In the genomic region with DNA sequence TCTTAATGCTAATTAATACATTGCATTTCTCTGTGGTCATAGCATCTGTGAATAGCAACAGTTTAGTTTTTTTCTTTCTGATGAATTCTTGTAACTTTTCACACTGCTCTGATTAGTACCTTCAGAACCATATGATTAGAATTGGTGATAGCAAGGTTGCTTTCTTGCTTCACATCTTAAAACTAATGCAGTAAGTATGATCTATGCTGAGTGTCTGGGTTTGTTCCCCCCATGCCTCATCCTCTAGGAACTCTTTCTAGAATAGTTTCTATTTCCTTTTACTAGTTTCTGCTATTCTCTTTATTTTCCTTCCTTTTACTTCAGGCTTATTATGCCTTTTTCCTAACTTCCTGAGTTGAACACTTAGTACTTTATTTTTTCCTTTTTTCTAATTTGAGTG, we compare ENCODE assay signal across 15 cellular contexts. TPM values are rescaled to one million over a fixed set of nuclear protein-coding genes. Genes with fewer than 3 reads are reported as not detected.
A peak's percentile ranks its signal among the peaks of the same experiment; 100 is the strongest.
DNase-seq lines count a peak whose midpoint lies in the region; ATAC-seq and TF ChIP-seq lines count a peak whose summit lies in the region.
"Had no signal": no experiment of that assay in that cellular context is flagged by ENCODE, and none has a peak within 500 bp of the region (broad histone marks: within the 10 kb centered on the region; RNA-seq: fewer than 3 reads in every experiment).

No MANE protein-coding gene starts in this region.

- H3K27ac Mint-ChIP-seq in T-helper 17 cell: peak overlapping the region; percentile 24
- peak overlapping the region; percentile 36 for H3K27ac Mint-ChIP-seq in stimulated activated effector memory CD8-positive, alpha-beta T cell treated with anti-CD3 and anti-CD28 coated beads, Interleukin-12 subunit alpha, Interleukin-12 subunit beta, amount 100 ng/mL, for 72 hours

- TF ChIP-seq CTCF in fibroblast of mammary gland (conservative IDR thresholded peaks at IDR 0.05; ENCODE audit: control insufficient read depth, insufficient read depth, low read depth, low read length) (no peak), right atrium auricular region (IDR thresholded peaks at IDR 0.05) (no peak)

- H3K27me3 Mint-ChIP-seq in T-helper 17 cell: no peaks in the 10 kb centered on the region

- peaks cover 16% of the 10 kb centered on the region for H3K36me3 Mint-ChIP-seq in T-helper 17 cell (ENCODE audit: low read depth)
- H3K36me3 Mint-ChIP-seq in stimulated activated effector memory CD8-positive, alpha-beta T cell treated with anti-CD3 and anti-CD28 coated beads, Interleukin-12 subunit alpha, Interleukin-12 subunit beta, amount 100 ng/mL, for 72 hours: peaks cover 60% of the 10 kb centered on the region

- H3K4me1 Mint-ChIP-seq in T-helper 17 cell: peaks cover 35% of the 10 kb centered on the region
- H3K4me1 Mint-ChIP-seq in stimulated activated effector memory CD8-positive, alpha-beta T cell treated with anti-CD3 and anti-CD28 coated beads, Interleukin-12 subunit alpha, Interleukin-12 subunit beta, amount 100 ng/mL, for 72 hours: peaks cover 44% of the 10 kb centered on the region

- ATAC-seq in T-helper 17 cell: no peak
- no peak for ATAC-seq in stimulated activated effector memory CD8-positive, alpha-beta T cell treated with anti-CD3 and anti-CD28 coated beads, Interleukin-12 subunit alpha, Interleukin-12 subunit beta, amount 100 ng/mL, for 72 hours
- no peak for ATAC-seq in GM19395 (IDR thresholded peaks at IDR 0.05; ENCODE audit: unreplicated experiment)
- ATAC-seq: Panc1 had no signal

- H3K9me3 ChIP-seq in T-helper 17 cell (ENCODE audit: control insufficient read depth, low read length, poor library complexity, severe bottlenecking): no peaks in the 10 kb centered on the region
- peaks cover 0 to 5% of the 10 kb centered on the region in 2 donors for H3K9me3 ChIP-seq in right atrium auricular region

- no peaks in the 10 kb centered on the region for H3K27me3 ChIP-seq in right atrium auricular region

- no peak overlapping the region for H3K27ac ChIP-seq in right atrium auricular region

- H3K9me3 Mint-ChIP-seq in stimulated activated effector memory CD8-positive, alpha-beta T cell treated with anti-CD3 and anti-CD28 coated beads, Interleukin-12 subunit alpha, Interleukin-12 subunit beta, amount 100 ng/mL, for 72 hours: no peaks in the 10 kb centered on the region

- H3K36me3 ChIP-seq in right atrium auricular region: no peaks in the 10 kb centered on the region

- DNase-seq in EL: peak; percentile 25
- no peak for DNase-seq in T-helper 17 cell
- peak; percentile 20 for DNase-seq in fibroblast of mammary gland (ENCODE audit: low read depth)
- no peak for DNase-seq in stimulated activated effector memory CD8-positive, alpha-beta T cell treated with anti-CD3 and anti-CD28 coated beads, Interleukin-12 subunit alpha, Interleukin-12 subunit beta, amount 100 ng/mL, for 72 hours (ENCODE audit: low spot score in 2 of 2)
- DNase-seq in right atrium auricular region (ENCODE audit: low spot score): no peak
- no peak for DNase-seq in NCI-H1048 (lab: John Stamatoyannopoulos, UW)
- DNase-seq: GOT3, KG1, NCI-H1436 treated with DMSO at 0.1 percent for 48 hours, NCI-H2029 treated with DMSO at 0.1 percent for 48 hours, NCI-H2171 treated with DMSO at 0.1 percent for 48 hours, NCI-H446 treated with DMSO at 0.1 percent for 48 hours, NCI-H748 treated with DMSO at 0.1 percent for 48 hours had no signal

- no peak overlapping the region for H3K4me3 Mint-ChIP-seq in T-helper 17 cell
- H3K4me3 Mint-ChIP-seq in stimulated activated effector memory CD8-positive, alpha-beta T cell treated with anti-CD3 and anti-CD28 coated beads, Interleukin-12 subunit alpha, Interleukin-12 subunit beta, amount 100 ng/mL, for 72 hours: no peak overlapping the region

- H3K4me3 ChIP-seq in fibroblast of mammary gland (ENCODE audit: control insufficient read depth, low read depth, low read length) (no peak overlapping the region), right atrium auricular region (no peak overlapping the region)

- no peaks in the 10 kb centered on the region for H3K4me1 ChIP-seq in right atrium auricular region

RNA-seq across cellular contexts. Expression of a gene that starts 32.4 kb away (rescaled TPM):
- total RNA-seq in T-helper 17 cell (100 to 1,000 TPM; 107 to 108 TPM), right atrium auricular region (10 to 100 TPM; 18.0 to 23.3 TPM)

Comparison
In these comparisons a context has a peak if more than half of its experiments do, and no peak if none do; other contexts are left out.
1. DNase-seq: peak in EL (single experiment) and fibroblast of mammary gland (single experiment); none in T-helper 17 cell (0 of 3), stimulated activated effector memory CD8-positive, alpha-beta T cell treated with anti-CD3 and anti-CD28 coated beads, Interleukin-12 subunit alpha, Interleukin-12 subunit beta, amount 100 ng/mL, for 72 hours (0 of 2), right atrium auricular region (single experiment) and NCI-H1048 (single experiment).
2. RNA of a gene that starts 32.4 kb away (total RNA-seq): 107 to 108 TPM in T-helper 17 cell; 18.0 to 23.3 TPM in right atrium auricular region; every median in the first group is over 4 times any median in the second.